In genomic region chr6:133567656-133568055, GRCh38 we compare ENCODE assay signal across 14 cellular contexts.
DNase-seq lines count a peak whose midpoint lies in the region; ATAC-seq and TF ChIP-seq lines count a peak whose summit lies in the region.
"Had no signal": no experiment of that assay in that cellular context is flagged by ENCODE, and none has a peak within 500 bp of the region (broad histone marks: within the 10 kb centered on the region; RNA-seq: fewer than 3 reads in every experiment).

No MANE protein-coding gene starts in this region.

- H4K8ac ChIP-seq in IMR-90 (ENCODE audit: low read depth in 2 of 2, low read length in 2 of 2), result peak overlapping the region; percentile 66 to 67; a peak in 2 of 4 replicates

- H3K9me3 ChIP-seq in IMR-90 (ENCODE audit: control insufficient read depth, insufficient read depth, low read length) (no peaks in the 10 kb centered on the region), osteoblast (ENCODE audit: low read depth, low read length) (no peaks in the 10 kb centered on the region)
- H3K9me3 ChIP-seq: BLaER1 treated with 17β-estradiol and CSF1 and Interleukin-3, amounts not matched to agents 10 nM and 100 nM had no signal

- H3K4me3 ChIP-seq in IMR-90 (ENCODE audit: insufficient read depth, low read depth, low read length) (no peak overlapping the region), osteoblast (ENCODE audit: insufficient read depth, low read length) (no peak overlapping the region)
- H3K4me3 ChIP-seq: BLaER1 treated with 17β-estradiol and CSF1 and Interleukin-3, amounts not matched to agents 10 nM and 100 nM had no signal

- no peak overlapping the region for H2AK9ac ChIP-seq in IMR-90 (replicated peaks; ENCODE audit: low read depth, low read length, poor library complexity)

- H3K36me3 ChIP-seq in IMR-90 (ENCODE audit: control insufficient read depth, insufficient read depth, low read length) (no peaks in the 10 kb centered on the region; the same call in 1 of the 2 replicates), osteoblast (ENCODE audit: insufficient read depth, low read length) (no peaks in the 10 kb centered on the region)
- H3K36me3 ChIP-seq: BLaER1 treated with 17β-estradiol and CSF1 and Interleukin-3, amounts not matched to agents 10 nM and 100 nM had no signal

- POLR2A ChIA-PET in IMR-90 (lab: Charles Lee; ENCODE audit: unreplicated experiment), result no interaction called here
- POLR2A ChIA-PET in activated CD4-positive, alpha-beta T cell treated with anti-CD3 and anti-CD28 coated beads, Interleukin-2, amount 10 ng/mL, durations not matched to agents 7 days and 5 days (lab: Charles Lee), result no interaction called here

- H3K4me1 ChIP-seq in IMR-90 (ENCODE audit: control insufficient read depth, insufficient read depth, low read length) (peaks cover 13% of the 10 kb centered on the region), osteoblast (ENCODE audit: insufficient read depth, low read length) (peaks cover 25% of the 10 kb centered on the region)

- H3K79me2 ChIP-seq in osteoblast (ENCODE audit: insufficient read depth, low read length), result no peaks in the 10 kb centered on the region

- TF ChIP-seq CTCF in IMR-90 (conservative IDR thresholded peaks at IDR 0.05; ENCODE audit: low read depth, low read length) (no peak), osteoblast (IDR thresholded peaks at IDR 0.05; ENCODE audit: extremely low read depth, low read depth, low read length) (no peak)

- H3K14ac ChIP-seq in IMR-90 (replicated peaks; ENCODE audit: low read depth, low read length), result peak overlapping the region; percentile 23; the same call in 1 of the 2 replicates

- TF ChIP-seq RAD21 in IMR-90 (IDR thresholded peaks at IDR 0.05; ENCODE audit: low read length), result no peak

- peak overlapping the region; percentile 66; the same call in 1 of the 2 replicates for H2BK20ac ChIP-seq in IMR-90 (ENCODE audit: low read depth, low read length)

- peak overlapping the region; percentile 61; the same call in 1 of the 2 replicates for H3K27ac ChIP-seq in IMR-90 (ENCODE audit: insufficient read depth, low read length)
- no peak overlapping the region for H3K27ac ChIP-seq in osteoblast (ENCODE audit: low read depth, low read length)
- H3K27ac ChIP-seq: BLaER1 treated with 17β-estradiol and CSF1 and Interleukin-3, amounts not matched to agents 10 nM and 100 nM had no signal

- H3K27me3 ChIP-seq in IMR-90 (ENCODE audit: control insufficient read depth, insufficient read depth, low read length) (no peaks in the 10 kb centered on the region), osteoblast (ENCODE audit: insufficient read depth, low read length) (no peaks in the 10 kb centered on the region)
- H3K27me3 ChIP-seq: BLaER1 treated with 17β-estradiol and CSF1 and Interleukin-3, amounts not matched to agents 10 nM and 100 nM had no signal

- TF ChIP-seq POLR2A in IMR-90 (IDR thresholded peaks at IDR 0.05; ENCODE audit: low read depth, low read length), result no peak

- H4K5ac ChIP-seq in IMR-90 (ENCODE audit: low read depth, low read length), result peak overlapping the region; percentile 75

- H3K27ac Mint-ChIP-seq in activated CD4-positive, alpha-beta T cell treated with anti-CD3 and anti-CD28 coated beads, Interleukin-2, amount 10 ng/mL, durations not matched to agents 7 days and 5 days, result no peak overlapping the region

- H3K56ac ChIP-seq in IMR-90 (ENCODE audit: extremely low read depth, insufficient read depth, low read length), result no peak overlapping the region

- in situ Hi-C loops in IMR-90 (cut with MboI; ENCODE audit: low sequenced_read_pairs), result loop anchor here (5.0 to 10.0 kb wide), 2 partner anchors 350 to 537 kb away; no protein-coding TSS in a partner anchor

- H3K9me1 ChIP-seq in IMR-90 (ENCODE audit: insufficient read depth, low read length), result no peaks in the 10 kb centered on the region

- H2AFZ ChIP-seq in IMR-90 (replicated peaks; ENCODE audit: low read length, poor library complexity), result peak overlapping the region; percentile 45
- H2AFZ ChIP-seq in osteoblast (ENCODE audit: low read length), result peak overlapping the region; percentile 50

- H3K79me1 ChIP-seq in IMR-90 (ENCODE audit: low read depth in 1 of 2, low read length in 2 of 2), result no peaks in the 10 kb centered on the region

- peak overlapping the region; percentile 49; the same call in 2 of the 3 replicates for H2BK15ac ChIP-seq in IMR-90 (ENCODE audit: low read depth, low read length)

- H3K4me1 Mint-ChIP-seq in activated CD4-positive, alpha-beta T cell treated with anti-CD3 and anti-CD28 coated beads, Interleukin-2, amount 10 ng/mL, durations not matched to agents 7 days and 5 days, result peaks cover 6% of the 10 kb centered on the region

- no peak overlapping the region for H3K4me3 Mint-ChIP-seq in activated CD4-positive, alpha-beta T cell treated with anti-CD3 and anti-CD28 coated beads, Interleukin-2, amount 10 ng/mL, durations not matched to agents 7 days and 5 days

- intact Hi-C loops in IMR-90 (cut with micrococcal nuclease), result loop anchor here (2.0 kb wide), 1 partner anchor 139 kb away; no protein-coding TSS in a partner anchor

- H3K4me2 ChIP-seq in IMR-90 (ENCODE audit: low read depth, low read length) (peak overlapping the region; percentile 19; the same call in 1 of the 2 replicates), osteoblast (ENCODE audit: insufficient read depth, low read length) (no peak overlapping the region)
- H3K4me2 ChIP-seq: BLaER1 treated with 17β-estradiol and CSF1 and Interleukin-3, amounts not matched to agents 10 nM and 100 nM had no signal

- peak overlapping the region; percentile 93 for H3K18ac ChIP-seq in IMR-90 (ENCODE audit: low read depth, low read length)

- H4K20me1 ChIP-seq in IMR-90 (ENCODE audit: insufficient read depth, low read length), result no peaks in the 10 kb centered on the region
- H4K20me1 ChIP-seq in osteoblast (ENCODE audit: insufficient read depth, low read length), result no peaks in the 10 kb centered on the region
- H4K20me1 ChIP-seq: BLaER1 treated with 17β-estradiol and CSF1 and Interleukin-3, amounts not matched to agents 10 nM and 100 nM had no signal

- peak; percentile 28 for DNase-seq in EH (ENCODE audit: low read depth)
- peak; percentile 76 for DNase-seq in IMR-90
- DNase-seq in dedifferentiated amniotic fluid mesenchymal stem cell (ENCODE audit: extremely low spot score), result peak; percentile 58
- peak; percentile 77 for DNase-seq in osteoblast (ENCODE audit: insufficient read length, low spot score, missing footprints)
- DNase-seq in SHP77 treated with DMSO at 0.1 percent for 48 hours (lab: John Stamatoyannopoulos, UW), result no peak
- DNase-seq in activated CD4-positive, alpha-beta T cell treated with anti-CD3 and anti-CD28 coated beads, Interleukin-2, amount 10 ng/mL, durations not matched to agents 7 days and 5 days, result no peak
- DNase-seq: GOT3, Karpas-422, NCI-H1417 treated with DMSO at 0.1 percent for 48 hours, NCI-H2029 treated with DMSO at 0.1 percent for 48 hours, NCI-H524 had no signal

- H3K4ac ChIP-seq in IMR-90 (ENCODE audit: low read depth, low read length), result peak overlapping the region; percentile 51

- H3K36me3 Mint-ChIP-seq in activated CD4-positive, alpha-beta T cell treated with anti-CD3 and anti-CD28 coated beads, Interleukin-2, amount 10 ng/mL, durations not matched to agents 7 days and 5 days (ENCODE audit: low read depth), result no peaks in the 10 kb centered on the region

- no peak overlapping the region; the same call in 1 of the 2 replicates for H3K9ac ChIP-seq in IMR-90 (ENCODE audit: low read depth, low read length)
- H3K9ac ChIP-seq: BLaER1 treated with 17β-estradiol and CSF1 and Interleukin-3, amounts not matched to agents 10 nM and 100 nM had no signal

- peak overlapping the region; percentile 56 for H2BK120ac ChIP-seq in IMR-90 (ENCODE audit: low read depth, low read length)

- H3K9me3 Mint-ChIP-seq in activated CD4-positive, alpha-beta T cell treated with anti-CD3 and anti-CD28 coated beads, Interleukin-2, amount 10 ng/mL, durations not matched to agents 7 days and 5 days, result no peaks in the 10 kb centered on the region

- no TSS peak for BruUV-seq in IMR-90 (replicated peaks; lab: Mats Ljungman, UMichigan)

- peak overlapping the region; percentile 18; the same call in 1 of the 2 replicates for H4K91ac ChIP-seq in IMR-90 (ENCODE audit: insufficient read depth, low read depth, low read length)

- peak overlapping the region; percentile 41 for H2AK5ac ChIP-seq in IMR-90 (ENCODE audit: low read depth, low read length)

- WGBS in IMR-90 (ENCODE audit: extremely low coverage in 2 of 2, insufficient read length in 1 of 2), 2 experiments, result 14% methylated on average over 1 of the region's 6 CpGs; no CpG with 5 or more reads in 1 of the 2 experiments

- H3K23ac ChIP-seq in IMR-90 (ENCODE audit: low read depth, low read length), result 0 out of 2 replicates have a peak overlapping the region, but pooled peaks have one; percentile 3

- CTCF ChIA-PET in IMR-90 (lab: Yijun Ruan, JAX), result interaction anchor here (1.0 to 2.1 kb wide), 2 partner anchors 16 to 354 kb away, joined by 9 read pairs; no protein-coding TSS in a partner anchor
- CTCF ChIA-PET in activated CD4-positive, alpha-beta T cell treated with anti-CD3 and anti-CD28 coated beads, Interleukin-2, amount 10 ng/mL, durations not matched to agents 7 days and 5 days (lab: Charles Lee), result no interaction called here

- H2BK5ac ChIP-seq in IMR-90 (ENCODE audit: low read depth, low read length, poor library complexity, severe bottlenecking), result no peak overlapping the region

- peak; percentile 56 for ATAC-seq in IMR-90 (ENCODE audit: low read depth)
- ATAC-seq in HG03442 (IDR thresholded peaks at IDR 0.05; ENCODE audit: unreplicated experiment), result no peak
- no peak for ATAC-seq in GM18498 (IDR thresholded peaks at IDR 0.05; ENCODE audit: unreplicated experiment)

- dilution Hi-C loops in IMR-90 (cut with HindIII; ENCODE audit: low sequenced_read_pairs, unreplicated experiment), result no loop called here

- peaks cover 26% of the 10 kb centered on the region for H3K27me3 Mint-ChIP-seq in activated CD4-positive, alpha-beta T cell treated with anti-CD3 and anti-CD28 coated beads, Interleukin-2, amount 10 ng/mL, durations not matched to agents 7 days and 5 days

TF ChIP-seq in IMR-90, 13 proteins besides CTCF, POLR2A, EP300 and RAD21 (continues in another document):
- TF ChIP-seq, protein P1, sequence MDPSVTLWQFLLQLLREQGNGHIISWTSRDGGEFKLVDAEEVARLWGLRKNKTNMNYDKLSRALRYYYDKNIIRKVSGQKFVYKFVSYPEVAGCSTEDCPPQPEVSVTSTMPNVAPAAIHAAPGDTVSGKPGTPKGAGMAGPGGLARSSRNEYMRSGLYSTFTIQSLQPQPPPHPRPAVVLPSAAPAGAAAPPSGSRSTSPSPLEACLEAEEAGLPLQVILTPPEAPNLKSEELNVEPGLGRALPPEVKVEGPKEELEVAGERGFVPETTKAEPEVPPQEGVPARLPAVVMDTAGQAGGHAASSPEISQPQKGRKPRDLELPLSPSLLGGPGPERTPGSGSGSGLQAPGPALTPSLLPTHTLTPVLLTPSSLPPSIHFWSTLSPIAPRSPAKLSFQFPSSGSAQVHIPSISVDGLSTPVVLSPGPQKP (IDR thresholded peaks at IDR 0.05; ENCODE audit: borderline replicate concordance, low read depth, low read length), result no peak
- TF ChIP-seq BHLHE40 (IDR thresholded peaks at IDR 0.05; ENCODE audit: low read depth, low read length), result no peak
- TF ChIP-seq RCOR1 (IDR thresholded peaks at IDR 0.05; ENCODE audit: insufficient replicate concordance, low read length), result no peak
- TF ChIP-seq MAZ (IDR thresholded peaks at IDR 0.05; ENCODE audit: borderline replicate concordance, low read depth, low read length), result no peak
- TF ChIP-seq CHD1 (IDR thresholded peaks at IDR 0.05; ENCODE audit: low read depth, low read length), result no peak

Comparison
In these comparisons a context has a peak if more than half of its experiments do, and no peak if none do; other contexts are left out.
1. DNase-seq: peak in EH (single experiment), IMR-90 (single experiment), dedifferentiated amniotic fluid mesenchymal stem cell (single experiment) and osteoblast (single experiment); none in SHP77 treated with DMSO at 0.1 percent for 48 hours (single experiment) and activated CD4-positive, alpha-beta T cell treated with anti-CD3 and anti-CD28 coated beads, Interleukin-2, amount 10 ng/mL, durations not matched to agents 7 days and 5 days (single experiment).